ENCODE assay signal across 8 cellular contexts in genomic region chr1:144551543-144552424, GRCh38. TPM values are rescaled to one million over a fixed set of nuclear protein-coding genes. Genes with fewer than 3 reads are reported as not detected.
DNase-seq lines count a peak whose midpoint lies in the region; ATAC-seq, FAIRE-seq and TF ChIP-seq lines count a peak whose summit lies in the region.

No MANE protein-coding gene starts in this region.

- H3K9me3 ChIP-seq in pancreas, result no peaks in the 10 kb centered on the region
- no peaks in the 10 kb centered on the region for H3K9me3 ChIP-seq in upper lobe of left lung

- TF ChIP-seq EP300 in upper lobe of left lung (IDR thresholded peaks at IDR 0.05), result no peak

- in situ Hi-C loops in SK-MEL-5 (cut with HindIII; ENCODE audit: low pct_unique_long_range_greater_than_20kb, low sequenced_read_pairs), result no loop called here

- DNase-seq in AG10803 (ENCODE audit: low read depth) (peak; percentile 83), HS-5 (ENCODE audit: low read depth) (peak; percentile 89), SK-MEL-5 (ENCODE audit: low read depth, low spot score) (peak; percentile 99), Right ventricle myocardium superior (peak; percentile 76), pancreas (peak; percentile 56 to 79 (median 65)), upper lobe of left lung (peak; percentile 82 to 88)
- peak; percentile 47 for DNase-seq in activated naive CD8-positive, alpha-beta T cell treated with anti-CD3 and anti-CD28 coated beads, Interleukin-2, amount 50 U/mL, for 16 hours (ENCODE audit: low read depth, low spot score)

- peaks cover 0 to 3% (median 0%) of the 10 kb centered on the region in 4 donors for H3K27me3 ChIP-seq in pancreas
- H3K27me3 ChIP-seq in upper lobe of left lung, result peaks cover 0 to 5% (median 0%) of the 10 kb centered on the region in 4 donors

- H3K36me3 ChIP-seq in pancreas, result no peaks in the 10 kb centered on the region
- H3K36me3 ChIP-seq in upper lobe of left lung, result no peaks in the 10 kb centered on the region

- TF ChIP-seq POLR2A in upper lobe of left lung (IDR thresholded peaks at IDR 0.05), result peak in 2 of 4 donors; percentile 44 to 80

- intact Hi-C loops in Right ventricle myocardium superior (cut with DNase I), result no loop called here
- intact Hi-C loops in pancreas (cut with DNase I), result no loop called here

- H3K27ac ChIP-seq in pancreas, result peak overlapping the region; percentile 51 to 82 (median 75)
- H3K27ac ChIP-seq in upper lobe of left lung, result peak overlapping the region; percentile 72 to 84 (median 80)

- FAIRE-seq in pancreas (lab: Jason Lieb, UNC), result no peak

- H3K4me3 ChIP-seq in AG10803 (ENCODE audit: low read length) (peak overlapping the region; percentile 64), pancreas (peak overlapping the region in 2 of 4 donors; percentile 27), upper lobe of left lung (peak overlapping the region in 3 of 4 donors; percentile 29 to 41 (median 38))

- no peak for TF ChIP-seq CTCF in AG10803 (conservative IDR thresholded peaks at IDR 0.05; ENCODE audit: low read length)
- TF ChIP-seq CTCF in pancreas (IDR thresholded peaks at IDR 0.05), result no peak
- TF ChIP-seq CTCF in upper lobe of left lung (IDR thresholded peaks at IDR 0.05), result no peak

- 2% methylated on average over 48 of the region's 48 CpGs for WGBS in pancreas, 2 donors
- 1 to 4% methylated on average over 48 of the region's 48 CpGs for WGBS in upper lobe of left lung, 2 donors

- ATAC-seq in GM19328 (IDR thresholded peaks at IDR 0.05; ENCODE audit: unreplicated experiment) (peak; percentile 48), Right ventricle myocardium superior (ENCODE audit: poor library complexity) (peak; percentile 94), pancreas (peak; percentile 82 to 92 (median 87)), upper lobe of left lung (ENCODE audit: low FRiP score in 2 of 2) (peak; percentile 92 to 95)

- H3K4me1 ChIP-seq in pancreas, result no peaks in the 10 kb centered on the region
- peaks cover 8 to 18% (median 12%) of the 10 kb centered on the region in 4 donors for H3K4me1 ChIP-seq in upper lobe of left lung

RNA-seq across cellular contexts. Expression of gene PPIAL4F, which starts 40.9 kb away (rescaled TPM):
- not detected in 2 replicates for total RNA-seq in SK-MEL-5 (2014; rRNA removed; shearing (Covaris generic))
- not detected in 2 replicates for polyA plus RNA-seq in SK-MEL-5 (2015; cell fraction: cytosol; rRNA removed)
- polyA plus RNA-seq in SK-MEL-5 (2015; cell fraction: nucleus; rRNA removed), result not detected in 2 replicates
- total RNA-seq in Right ventricle myocardium superior, result not detected
- not detected for total RNA-seq in pancreas
- under 1 TPM in 1 of 2 donors, not detected in 1; 0.16 TPM for polyA plus RNA-seq in pancreas
- total RNA-seq in upper lobe of left lung, result 1 to 10 TPM in 1 of 6 donors, not detected in 5; 1.5 TPM

Comparison
In these comparisons a context has a peak if more than half of its experiments do, and no peak if none do; other contexts are left out.
1. DNase-seq: peak in every context shown above with its lines; median percentile 99 in SK-MEL-5; 89 in HS-5; 85 in upper lobe of left lung; 83 in AG10803; 76 in Right ventricle myocardium superior; 65 in pancreas; 47 in activated naive CD8-positive, alpha-beta T cell treated with anti-CD3 and anti-CD28 coated beads, Interleukin-2, amount 50 U/mL, for 16 hours.